In genomic region chr3:150225986-150226385, GRCh38 we compare ENCODE assay signal across 25 cellular contexts.
DNase-seq lines count a peak whose midpoint lies in the region; ATAC-seq and TF ChIP-seq lines count a peak whose summit lies in the region.
"Had no signal": no experiment of that assay in that cellular context is flagged by ENCODE, and none has a peak within 500 bp of the region (broad histone marks: within the 10 kb centered on the region; RNA-seq: fewer than 3 reads in every experiment).

No MANE protein-coding gene starts in this region.

- H2AFZ ChIP-seq in osteoblast (ENCODE audit: low read length): peak overlapping the region; percentile 17
- H2AFZ ChIP-seq in GM23248: no peak overlapping the region

- no peaks in the 10 kb centered on the region for H4K20me1 ChIP-seq in osteoblast (ENCODE audit: insufficient read depth, low read length)
- no peaks in the 10 kb centered on the region for H4K20me1 ChIP-seq in GM23248 (ENCODE audit: insufficient read depth)

- in situ Hi-C loops in GM23248 (cut with MboI): loop anchor here (5.0 to 10.0 kb wide), 2 partner anchors 189 to 271 kb away; no protein-coding TSS in a partner anchor

- no peaks in the 10 kb centered on the region for H3K36me3 Mint-ChIP-seq in activated CD4-positive, alpha-beta T cell treated with anti-CD3 and anti-CD28 coated beads for 36 hours (ENCODE audit: low read depth)

- peak overlapping the region in 1 of 4 donors; percentile 22 for H3K4me3 ChIP-seq in adrenal gland
- H3K4me3 ChIP-seq in gastroesophageal sphincter: no peak overlapping the region
- H3K4me3 ChIP-seq in osteoblast (ENCODE audit: insufficient read depth, low read length): no peak overlapping the region
- H3K4me3 ChIP-seq in uterus: no peak overlapping the region
- H3K4me3 ChIP-seq in GM23248: no peak overlapping the region
- H3K4me3 ChIP-seq: dorsolateral prefrontal cortex, gastrocnemius medialis, ovary, upper lobe of left lung had no signal

- H3K4me3 Mint-ChIP-seq in activated CD4-positive, alpha-beta T cell treated with anti-CD3 and anti-CD28 coated beads for 36 hours: no peak overlapping the region
- H3K4me3 Mint-ChIP-seq: activated B cell treated with CpG ODN at 0.5 μM for 24 hours; activated CD4-positive, alpha-beta memory T cell treated with anti-CD3 and anti-CD28 coated beads, Interleukin-2, amount 10 ng/mL, durations not matched to agents 7 days and 5 days; B cell had no signal

- no peaks in the 10 kb centered on the region for H3F3A ChIP-seq in GM23248 (ENCODE audit: insufficient read depth)

- peaks cover 24% of the 10 kb centered on the region for H3K27me3 Mint-ChIP-seq in activated CD4-positive, alpha-beta T cell treated with anti-CD3 and anti-CD28 coated beads for 36 hours

- POLR2A ChIA-PET in activated CD4-positive, alpha-beta T cell treated with anti-CD3 and anti-CD28 coated beads for 36 hours (lab: Charles Lee): no interaction called here

- ATAC-seq in gastroesophageal sphincter: peak; percentile 12
- no peak for ATAC-seq in activated CD4-positive, alpha-beta T cell treated with anti-CD3 and anti-CD28 coated beads for 36 hours
- ATAC-seq: sciatic nerve had no signal

- CTCF ChIA-PET in activated CD4-positive, alpha-beta T cell treated with anti-CD3 and anti-CD28 coated beads for 36 hours (lab: Charles Lee): interaction anchor here (0.7 to 1.5 kb wide), 3 partner anchors 270 to 358 kb away, joined by 3 to 6 read pairs (median 3); no protein-coding TSS in a partner anchor

- peaks cover 0 to 10% of the 10 kb centered on the region in 2 donors for H3K4me1 ChIP-seq in adrenal gland (replicated peaks in 1 of 2)
- peaks cover 0 to 20% (median 0%) of the 10 kb centered on the region in 3 donors for H3K4me1 ChIP-seq in gastroesophageal sphincter
- H3K4me1 ChIP-seq in osteoblast (ENCODE audit: insufficient read depth, low read length): no peaks in the 10 kb centered on the region
- H3K4me1 ChIP-seq in uterus: no peaks in the 10 kb centered on the region
- no peaks in the 10 kb centered on the region for H3K4me1 ChIP-seq in GM23248 (ENCODE audit: insufficient read depth)

- H3K27ac ChIP-seq in adrenal gland (no peak overlapping the region), gastroesophageal sphincter (peak overlapping the region in 1 of 4 donors; percentile 38), osteoblast (ENCODE audit: low read depth, low read length) (no peak overlapping the region), uterus (no peak overlapping the region), GM23248 (no peak overlapping the region)
- H3K27ac ChIP-seq: dorsolateral prefrontal cortex, ovary, upper lobe of left lung had no signal

- H3K9ac ChIP-seq in GM23248: no peak overlapping the region

- intact Hi-C loops in adrenal gland (cut with DNase I): loop anchor here (5.0 to 10.0 kb wide), 2 partner anchors 269 to 271 kb away; no protein-coding TSS in a partner anchor
- intact Hi-C loops in uterus (cut with DNase I; ENCODE audit: low total_unique reads): no loop called here
- intact Hi-C loops in activated CD4-positive, alpha-beta T cell treated with anti-CD3 and anti-CD28 coated beads for 36 hours (cut with DNase I, micrococcal nuclease): no loop called here

- H3K27ac Mint-ChIP-seq in activated CD4-positive, alpha-beta T cell treated with anti-CD3 and anti-CD28 coated beads for 36 hours: no peak overlapping the region
- H3K27ac Mint-ChIP-seq: activated B cell treated with CpG ODN at 0.5 μM for 24 hours; activated CD4-positive, alpha-beta memory T cell treated with anti-CD3 and anti-CD28 coated beads, Interleukin-2, amount 10 ng/mL, durations not matched to agents 7 days and 5 days; B cell had no signal

- no peaks in the 10 kb centered on the region for H3K36me3 ChIP-seq in adrenal gland (replicated peaks in 1 of 2)
- H3K36me3 ChIP-seq in gastroesophageal sphincter: no peaks in the 10 kb centered on the region
- no peaks in the 10 kb centered on the region for H3K36me3 ChIP-seq in osteoblast (ENCODE audit: insufficient read depth, low read length)
- H3K36me3 ChIP-seq in uterus: no peaks in the 10 kb centered on the region
- no peaks in the 10 kb centered on the region for H3K36me3 ChIP-seq in GM23248 (ENCODE audit: low read depth)
- H3K36me3 ChIP-seq: gastrocnemius medialis, ovary, upper lobe of left lung had no signal

- peaks cover 3% of the 10 kb centered on the region for H3K79me2 ChIP-seq in osteoblast (ENCODE audit: insufficient read depth, low read length)
- 0 out of 2 replicates have a peak, but pooled peaks cover 4% of the 10 kb centered on the region for H3K79me2 ChIP-seq in GM23248 (ENCODE audit: insufficient read depth)

- 9 to 27% (median 18%) methylated on average over 9 of the region's 9 CpGs for WGBS in adrenal gland, 4 donors
- 21 to 35% methylated on average over 9 of the region's 9 CpGs for WGBS in gastroesophageal sphincter (ENCODE audit: low coverage in 1 of 2), 2 donors
- 67 to 79% methylated on average over 9 of the region's 9 CpGs for WGBS in GM23248 (ENCODE audit: low coverage in 1 of 2, low lambda C conversion rate in 2 of 2, missing lambda C conversion rate in 2 of 2), 2 experiments

- H3K9me2 ChIP-seq in GM23248 (ENCODE audit: insufficient read depth): no peaks in the 10 kb centered on the region

- H3K4me2 ChIP-seq in osteoblast (ENCODE audit: insufficient read depth, low read length) (peak overlapping the region; percentile 41), GM23248 (ENCODE audit: unreplicated experiment) (no peak overlapping the region)

- TF ChIP-seq CTCF in adrenal gland (IDR thresholded peaks at IDR 0.05) (no peak), gastroesophageal sphincter (IDR thresholded peaks at IDR 0.05) (no peak), osteoblast (IDR thresholded peaks at IDR 0.05; ENCODE audit: extremely low read depth, low read depth, low read length) (no peak), uterus (IDR thresholded peaks at IDR 0.05) (no peak)

- H3K9me3 Mint-ChIP-seq in activated CD4-positive, alpha-beta T cell treated with anti-CD3 and anti-CD28 coated beads for 36 hours (ENCODE audit: low read depth): no peaks in the 10 kb centered on the region
- H3K9me3 Mint-ChIP-seq: activated B cell treated with CpG ODN at 0.5 μM for 24 hours; activated CD4-positive, alpha-beta memory T cell treated with anti-CD3 and anti-CD28 coated beads, Interleukin-2, amount 10 ng/mL, durations not matched to agents 7 days and 5 days had no signal

- peak; percentile 23 for DNase-seq in NCI-H1092 treated with DMSO at 0.1 percent for 48 hours (lab: John Stamatoyannopoulos, UW)
- no peak for DNase-seq in NCI-H1092 (lab: John Stamatoyannopoulos, UW)
- DNase-seq in adrenal gland: peak; percentile 31 to 74 (median 49)
- no peak for DNase-seq in osteoblast (ENCODE audit: insufficient read length, low spot score, missing footprints)
- DNase-seq in uterus: no peak
- no peak for DNase-seq in GM23248
- no peak for DNase-seq in activated CD4-positive, alpha-beta T cell treated with anti-CD3 and anti-CD28 coated beads for 36 hours
- DNase-seq: 8988T; activated B cell treated with CpG ODN at 0.5 μM for 24 hours; activated CD4-positive, alpha-beta memory T cell treated with anti-CD3 and anti-CD28 coated beads, Interleukin-2, amount 10 ng/mL, durations not matched to agents 7 days and 5 days; amniotic stem cell; central memory CD4-positive, alpha-beta T cell; dorsolateral prefrontal cortex; gastrocnemius medialis; GF-D8; Karpas-422; kidney; NCI-H1048; NCI-H2081; NCI-H510A treated with DMSO at 0.1 percent for 48 hours; upper lobe of left lung had no signal

- TF ChIP-seq POLR2A in adrenal gland (IDR thresholded peaks at IDR 0.05) (no peak), gastroesophageal sphincter (IDR thresholded peaks at IDR 0.05) (no peak), uterus (IDR thresholded peaks at IDR 0.05) (no peak)

- TF ChIP-seq EP300 in gastroesophageal sphincter (IDR thresholded peaks at IDR 0.05): no peak

- H3K9me3 ChIP-seq in adrenal gland (replicated peaks in 1 of 3): no peaks in the 10 kb centered on the region
- H3K9me3 ChIP-seq in gastroesophageal sphincter: no peaks in the 10 kb centered on the region
- no peaks in the 10 kb centered on the region for H3K9me3 ChIP-seq in osteoblast (ENCODE audit: low read depth, low read length)
- no peaks in the 10 kb centered on the region for H3K9me3 ChIP-seq in uterus
- H3K9me3 ChIP-seq in GM23248 (ENCODE audit: low read depth): no peaks in the 10 kb centered on the region
- H3K9me3 ChIP-seq: gastrocnemius medialis, ovary, upper lobe of left lung had no signal

- peaks cover 2% of the 10 kb centered on the region for H3K4me1 Mint-ChIP-seq in activated CD4-positive, alpha-beta T cell treated with anti-CD3 and anti-CD28 coated beads for 36 hours

- H3K27me3 ChIP-seq in adrenal gland (no peaks in the 10 kb centered on the region), gastroesophageal sphincter (no peaks in the 10 kb centered on the region), osteoblast (ENCODE audit: insufficient read depth, low read length) (no peaks in the 10 kb centered on the region), uterus (no peaks in the 10 kb centered on the region), GM23248 (replicated peaks; ENCODE audit: insufficient read depth) (no peaks in the 10 kb centered on the region)
- H3K27me3 ChIP-seq: dorsolateral prefrontal cortex, gastrocnemius medialis, ovary, upper lobe of left lung had no signal

Comparison
In these comparisons a context has a peak if more than half of its experiments do, and no peak if none do; other contexts are left out.
1. DNase-seq: peak in NCI-H1092 treated with DMSO at 0.1 percent for 48 hours (single experiment) and adrenal gland (7 of 7); none in NCI-H1092 (single experiment), osteoblast (single experiment), uterus (0 of 2), GM23248 (single experiment) and activated CD4-positive, alpha-beta T cell treated with anti-CD3 and anti-CD28 coated beads for 36 hours (single experiment).
2. intact Hi-C loops: an anchor here in adrenal gland (5.0 to 10.0 kb wide); none called in uterus and activated CD4-positive, alpha-beta T cell treated with anti-CD3 and anti-CD28 coated beads for 36 hours.